ENCODE assay signal across 23 cellular contexts in genomic region chr4:153592090-153592489, GRCh38.
DNase-seq lines count a peak whose midpoint lies in the region; ATAC-seq and TF ChIP-seq lines count a peak whose summit lies in the region.
"Had no signal": no experiment of that assay in that cellular context is flagged by ENCODE, and none has a peak within 500 bp of the region (broad histone marks: within the 10 kb centered on the region; RNA-seq: fewer than 3 reads in every experiment).

No MANE protein-coding gene starts in this region.

- H3K4me1 Mint-ChIP-seq in activated CD8-positive, alpha-beta T cell treated with anti-CD3 and anti-CD28 coated beads for 36 hours (ENCODE audit: low read depth) = peaks cover 18% of the 10 kb centered on the region
- no peaks in the 10 kb centered on the region for H3K4me1 Mint-ChIP-seq in activated CD8-positive, alpha-beta T cell treated with anti-CD3 and anti-CD28 coated beads, Interleukin-2, amount 10 ng/mL, durations not matched to agents 7 days and 5 days (ENCODE audit: low read depth)
- H3K4me1 Mint-ChIP-seq in activated naive CD8-positive, alpha-beta T cell treated with anti-CD3 and anti-CD28 coated beads, Interleukin-2, amount 50 U/mL, for 24 hours = peaks cover 25% of the 10 kb centered on the region
- peaks cover 0 to 3% (median 0%) of the 10 kb centered on the region in 3 donors for H3K4me1 Mint-ChIP-seq in naive B cell
- H3K4me1 Mint-ChIP-seq in CD8-positive, alpha-beta T cell (ENCODE audit: low read depth) = peaks cover 6% of the 10 kb centered on the region

- H3K4me3 Mint-ChIP-seq in activated CD8-positive, alpha-beta T cell treated with anti-CD3 and anti-CD28 coated beads for 36 hours = no peak overlapping the region
- H3K4me3 Mint-ChIP-seq in activated CD8-positive, alpha-beta T cell treated with anti-CD3 and anti-CD28 coated beads, Interleukin-2, amount 10 ng/mL, durations not matched to agents 7 days and 5 days = no peak overlapping the region
- H3K4me3 Mint-ChIP-seq in activated naive CD8-positive, alpha-beta T cell treated with anti-CD3 and anti-CD28 coated beads, Interleukin-2, amount 50 U/mL, for 24 hours = no peak overlapping the region
- no peak overlapping the region for H3K4me3 Mint-ChIP-seq in naive B cell
- no peak overlapping the region for H3K4me3 Mint-ChIP-seq in CD8-positive, alpha-beta T cell

- H3K36me3 Mint-ChIP-seq in activated CD8-positive, alpha-beta T cell treated with anti-CD3 and anti-CD28 coated beads for 36 hours (ENCODE audit: low read depth) = peaks cover 66% of the 10 kb centered on the region
- peaks cover 73% of the 10 kb centered on the region for H3K36me3 Mint-ChIP-seq in activated CD8-positive, alpha-beta T cell treated with anti-CD3 and anti-CD28 coated beads, Interleukin-2, amount 10 ng/mL, durations not matched to agents 7 days and 5 days (ENCODE audit: low read depth)
- peaks cover 73% of the 10 kb centered on the region for H3K36me3 Mint-ChIP-seq in activated naive CD8-positive, alpha-beta T cell treated with anti-CD3 and anti-CD28 coated beads, Interleukin-2, amount 50 U/mL, for 24 hours (ENCODE audit: low read depth)
- peaks cover 31 to 39% of the 10 kb centered on the region in 2 donors for H3K36me3 Mint-ChIP-seq in naive B cell
- H3K36me3 Mint-ChIP-seq in CD8-positive, alpha-beta T cell = peaks cover 88% of the 10 kb centered on the region

- no peaks in the 10 kb centered on the region for H3K27me3 ChIP-seq in CD8-positive, alpha-beta T cell (ENCODE audit: insufficient read depth, low read length)
- H3K27me3 ChIP-seq: SJSA1 had no signal

- H3K27me3 Mint-ChIP-seq in activated CD8-positive, alpha-beta T cell treated with anti-CD3 and anti-CD28 coated beads for 36 hours = no peaks in the 10 kb centered on the region
- no peaks in the 10 kb centered on the region for H3K27me3 Mint-ChIP-seq in activated CD8-positive, alpha-beta T cell treated with anti-CD3 and anti-CD28 coated beads, Interleukin-2, amount 10 ng/mL, durations not matched to agents 7 days and 5 days (ENCODE audit: low read depth)
- H3K27me3 Mint-ChIP-seq in activated naive CD8-positive, alpha-beta T cell treated with anti-CD3 and anti-CD28 coated beads, Interleukin-2, amount 50 U/mL, for 24 hours = no peaks in the 10 kb centered on the region
- no peaks in the 10 kb centered on the region for H3K27me3 Mint-ChIP-seq in naive B cell
- H3K27me3 Mint-ChIP-seq in CD8-positive, alpha-beta T cell (ENCODE audit: low read depth) = no peaks in the 10 kb centered on the region

- DNase-seq in activated CD8-positive, alpha-beta T cell treated with anti-CD3 and anti-CD28 coated beads for 36 hours = no peak
- DNase-seq in activated CD8-positive, alpha-beta T cell treated with anti-CD3 and anti-CD28 coated beads, Interleukin-2, amount 10 ng/mL, durations not matched to agents 7 days and 5 days = no peak
- DNase-seq in activated naive CD8-positive, alpha-beta T cell treated with anti-CD3 and anti-CD28 coated beads, Interleukin-2, amount 50 U/mL, for 24 hours = no peak
- no peak for DNase-seq in naive B cell
- DNase-seq in CD8-positive, alpha-beta T cell = no peak
- DNase-seq: 8988T, AML-193, DMS79, GOT3, HCEC 1CT, IMR-90, Karpas-422, NCI-H1694, NCI-H2081, NCI-H2171 treated with DMSO at 0.1 percent for 48 hours, NCI-H446, NCI-H526, OCI-M1 had no signal

- POLR2A ChIA-PET in activated CD8-positive, alpha-beta T cell treated with anti-CD3 and anti-CD28 coated beads for 36 hours (lab: Charles Lee) = interaction anchor here (0.6 kb wide), 1 partner anchor 95 kb away, joined by 3 read pairs; no protein-coding TSS in a partner anchor
- POLR2A ChIA-PET in activated CD8-positive, alpha-beta T cell treated with anti-CD3 and anti-CD28 coated beads, Interleukin-2, amount 10 ng/mL, durations not matched to agents 7 days and 5 days (lab: Charles Lee) = no interaction called here
- POLR2A ChIA-PET in CD8-positive, alpha-beta T cell (lab: Charles Lee) = no interaction called here

- CTCF ChIA-PET in activated CD8-positive, alpha-beta T cell treated with anti-CD3 and anti-CD28 coated beads for 36 hours (lab: Charles Lee) = interaction anchor here (1.3 to 2.0 kb wide), 4 partner anchors 10 to 247 kb away, joined by 3 to 7 read pairs (median 6); no protein-coding TSS in a partner anchor
- CTCF ChIA-PET in activated CD8-positive, alpha-beta T cell treated with anti-CD3 and anti-CD28 coated beads, Interleukin-2, amount 10 ng/mL, durations not matched to agents 7 days and 5 days (lab: Charles Lee) = interaction anchor here (1.7 to 3.0 kb wide), 3 partner anchors 9 to 51 kb away, joined by 4 to 9 read pairs (median 8); no protein-coding TSS in a partner anchor
- CTCF ChIA-PET in CD8-positive, alpha-beta T cell (lab: Charles Lee) = interaction anchor here (1.3 to 2.0 kb wide), 3 partner anchors 18 to 159 kb away, joined by 3 to 7 read pairs (median 4); no protein-coding TSS in a partner anchor

- no peaks in the 10 kb centered on the region for H3K9me3 Mint-ChIP-seq in activated CD8-positive, alpha-beta T cell treated with anti-CD3 and anti-CD28 coated beads for 36 hours
- H3K9me3 Mint-ChIP-seq in activated CD8-positive, alpha-beta T cell treated with anti-CD3 and anti-CD28 coated beads, Interleukin-2, amount 10 ng/mL, durations not matched to agents 7 days and 5 days (ENCODE audit: insufficient read depth) = no peaks in the 10 kb centered on the region
- H3K9me3 Mint-ChIP-seq in activated naive CD8-positive, alpha-beta T cell treated with anti-CD3 and anti-CD28 coated beads, Interleukin-2, amount 50 U/mL, for 24 hours = no peaks in the 10 kb centered on the region
- H3K9me3 Mint-ChIP-seq in naive B cell = no peaks in the 10 kb centered on the region
- H3K9me3 Mint-ChIP-seq in CD8-positive, alpha-beta T cell = no peaks in the 10 kb centered on the region

- ATAC-seq in activated CD8-positive, alpha-beta T cell treated with anti-CD3 and anti-CD28 coated beads for 36 hours = no peak
- no peak for ATAC-seq in activated CD8-positive, alpha-beta T cell treated with anti-CD3 and anti-CD28 coated beads, Interleukin-2, amount 10 ng/mL, durations not matched to agents 7 days and 5 days
- ATAC-seq in activated naive CD8-positive, alpha-beta T cell treated with anti-CD3 and anti-CD28 coated beads, Interleukin-2, amount 50 U/mL, for 24 hours = no peak
- no peak for ATAC-seq in naive B cell (ENCODE audit: low read depth in 2 of 2)
- no peak for ATAC-seq in CD8-positive, alpha-beta T cell
- ATAC-seq in HG03175 (IDR thresholded peaks at IDR 0.05; ENCODE audit: unreplicated experiment) = no peak
- ATAC-seq in GM18868 (IDR thresholded peaks at IDR 0.05; ENCODE audit: unreplicated experiment) = no peak
- ATAC-seq: Right ventricle myocardium inferior had no signal

- H3K4me1 ChIP-seq in CD8-positive, alpha-beta T cell (ENCODE audit: insufficient read depth, low read length) = no peaks in the 10 kb centered on the region
- H3K4me1 ChIP-seq: SJSA1 had no signal

- peaks cover 70% of the 10 kb centered on the region for H3K36me3 ChIP-seq in CD8-positive, alpha-beta T cell (ENCODE audit: insufficient read depth, low read length)

- TF ChIP-seq CTCF in activated CD8-positive, alpha-beta T cell treated with anti-CD3 and anti-CD28 coated beads for 36 hours (IDR thresholded peaks at IDR 0.05) = no peak
- no peak for TF ChIP-seq CTCF in CD8-positive, alpha-beta T cell (IDR thresholded peaks at IDR 0.05)

- H3K4me3 ChIP-seq in CD8-positive, alpha-beta T cell (ENCODE audit: low read depth, low read length) = no peak overlapping the region
- H3K4me3 ChIP-seq: SJSA1 had no signal

- intact Hi-C loops in activated CD8-positive, alpha-beta T cell treated with anti-CD3 and anti-CD28 coated beads for 36 hours (cut with micrococcal nuclease) = no loop called here
- intact Hi-C loops in CD8-positive, alpha-beta T cell (cut with DNase I, micrococcal nuclease) = no loop called here

- peak overlapping the region; percentile 52 for H3K27ac Mint-ChIP-seq in activated CD8-positive, alpha-beta T cell treated with anti-CD3 and anti-CD28 coated beads for 36 hours
- no peak overlapping the region for H3K27ac Mint-ChIP-seq in activated CD8-positive, alpha-beta T cell treated with anti-CD3 and anti-CD28 coated beads, Interleukin-2, amount 10 ng/mL, durations not matched to agents 7 days and 5 days
- peak overlapping the region; percentile 49 for H3K27ac Mint-ChIP-seq in activated naive CD8-positive, alpha-beta T cell treated with anti-CD3 and anti-CD28 coated beads, Interleukin-2, amount 50 U/mL, for 24 hours
- peak overlapping the region in 4 of 6 donors; percentile 12 to 80 (median 43) for H3K27ac Mint-ChIP-seq in naive B cell
- no peak overlapping the region for H3K27ac Mint-ChIP-seq in CD8-positive, alpha-beta T cell

- no peak overlapping the region for H3K27ac ChIP-seq in CD8-positive, alpha-beta T cell (ENCODE audit: low read depth, low read length)
- H3K27ac ChIP-seq: C4-2B, SJSA1 had no signal

- H3K9me3 ChIP-seq in CD8-positive, alpha-beta T cell (ENCODE audit: low read length) = no peaks in the 10 kb centered on the region
- H3K9me3 ChIP-seq: SJSA1 had no signal

Comparison
In these comparisons a context has a peak if more than half of its experiments do, and no peak if none do; other contexts are left out.
1. H3K27ac Mint-ChIP-seq: peak in activated CD8-positive, alpha-beta T cell treated with anti-CD3 and anti-CD28 coated beads for 36 hours (single experiment), activated naive CD8-positive, alpha-beta T cell treated with anti-CD3 and anti-CD28 coated beads, Interleukin-2, amount 50 U/mL, for 24 hours (single experiment) and naive B cell (4 of 6); none in activated CD8-positive, alpha-beta T cell treated with anti-CD3 and anti-CD28 coated beads, Interleukin-2, amount 10 ng/mL, durations not matched to agents 7 days and 5 days (single experiment) and CD8-positive, alpha-beta T cell (single experiment).